Comparison of ENCODE assay signal across 22 cellular contexts in the genomic region with DNA sequence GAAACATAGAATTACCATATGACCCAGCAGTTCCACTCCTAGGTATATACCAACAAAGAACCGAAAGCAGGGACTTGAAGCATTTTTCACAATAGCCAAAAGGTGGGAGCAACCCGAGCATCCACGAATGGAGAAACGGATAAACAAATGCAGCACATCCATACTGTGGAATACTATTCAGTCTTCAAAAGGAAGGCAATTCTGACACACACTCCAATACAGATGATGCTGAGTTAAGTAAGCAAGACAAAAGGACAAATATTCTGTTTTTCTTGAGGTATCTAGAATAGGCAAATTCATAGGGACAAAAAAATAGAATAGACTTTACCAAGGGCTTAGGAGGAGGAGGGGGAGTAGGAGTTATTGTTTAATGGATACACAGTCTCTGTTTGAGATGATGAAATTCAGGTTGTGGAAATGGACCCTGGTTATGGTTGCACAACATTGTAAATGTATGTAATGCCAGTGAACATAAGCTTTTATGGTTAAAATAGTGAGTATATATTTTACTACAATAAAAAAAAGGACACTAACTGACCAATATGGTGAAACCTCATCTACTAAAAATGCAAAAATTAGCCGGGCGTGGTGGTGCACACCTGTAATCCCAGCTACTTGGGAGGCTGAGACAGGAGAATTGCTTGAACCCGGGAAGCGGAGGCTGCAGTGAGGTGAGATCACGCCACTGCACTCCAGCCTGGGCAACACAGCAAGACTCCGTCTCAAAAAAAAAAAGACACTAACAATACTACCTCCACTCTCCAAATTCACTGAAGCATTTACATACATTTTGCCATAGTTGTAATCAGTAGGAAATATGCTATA. TPM values are rescaled to one million over a fixed set of nuclear protein-coding genes. Genes with fewer than 3 reads are reported as not detected.
DNase-seq lines count a peak whose midpoint lies in the region; ATAC-seq, FAIRE-seq and TF ChIP-seq lines count a peak whose summit lies in the region.
"Had no signal": no experiment of that assay in that cellular context is flagged by ENCODE, and none has a peak within 500 bp of the region (broad histone marks: within the 10 kb centered on the region; RNA-seq: fewer than 3 reads in every experiment).

No MANE protein-coding gene starts in this region.

- no peak overlapping the region; a peak in 1 of 22 replicates for H3K9ac ChIP-seq in BLaER1 treated with 17β-estradiol and CSF1 and Interleukin-3, amounts not matched to agents 10 nM and 100 nM
- H3K9ac ChIP-seq: GM23248 had no signal

- no peak for TF ChIP-seq POLR2A in gastrocnemius medialis (IDR thresholded peaks at IDR 0.05)

- TF ChIP-seq CTCF in gastrocnemius medialis (IDR thresholded peaks at IDR 0.05 in 4 of 5, conservative IDR thresholded peaks at IDR 0.05 in 1 of 5), result no peak

- H3K27ac Mint-ChIP-seq in central memory CD8-positive, alpha-beta T cell (ENCODE audit: low read depth), result peak overlapping the region; percentile 98
- H3K27ac Mint-ChIP-seq: activated CD4-positive, alpha-beta T cell treated with anti-CD3 and anti-CD28 coated beads, Interleukin-2, amount 10 ng/mL, durations not matched to agents 24 days and 14 days; dendritic cell treated with granulocyte-macrophage colony-stimulating factor and Interleukin-4, amounts not matched to agents 40 ng/mL and 50 ng/mL, for 4 days had no signal

- peaks cover 41 to 94% (median 82%) of the 10 kb centered on the region in 10 experiments for H3K4me1 ChIP-seq in BLaER1 treated with 17β-estradiol and CSF1 and Interleukin-3, amounts not matched to agents 10 nM and 100 nM
- peaks cover 29 to 33% of the 10 kb centered on the region in 2 donors for H3K4me1 ChIP-seq in gastrocnemius medialis

- H3K27me3 Mint-ChIP-seq in central memory CD8-positive, alpha-beta T cell, result no peaks in the 10 kb centered on the region
- H3K27me3 Mint-ChIP-seq: activated CD4-positive, alpha-beta T cell treated with anti-CD3 and anti-CD28 coated beads, Interleukin-2, amount 10 ng/mL, durations not matched to agents 24 days and 14 days; dendritic cell treated with granulocyte-macrophage colony-stimulating factor and Interleukin-4, amounts not matched to agents 40 ng/mL and 50 ng/mL, for 4 days had no signal

- H3K4me1 Mint-ChIP-seq in central memory CD8-positive, alpha-beta T cell, result peaks cover 69% of the 10 kb centered on the region

- peak overlapping the region in 4 of 11 experiments; percentile 1 to 66 (median 19); a peak in 3 of 22 replicates for H3K4me2 ChIP-seq in BLaER1 treated with 17β-estradiol and CSF1 and Interleukin-3, amounts not matched to agents 10 nM and 100 nM
- H3K4me2 ChIP-seq: PC-9 had no signal

- ATAC-seq in central memory CD8-positive, alpha-beta T cell (replicated peaks; ENCODE audit: extremely low read depth, poor library complexity, severe bottlenecking), result no peak
- no peak for ATAC-seq in gastrocnemius medialis
- ATAC-seq: heart left ventricle, pancreas, right cardiac atrium had no signal

- no peaks in the 10 kb centered on the region for H3K9me3 Mint-ChIP-seq in central memory CD8-positive, alpha-beta T cell
- H3K9me3 Mint-ChIP-seq: activated CD4-positive, alpha-beta T cell treated with anti-CD3 and anti-CD28 coated beads, Interleukin-2, amount 10 ng/mL, durations not matched to agents 24 days and 14 days; dendritic cell treated with granulocyte-macrophage colony-stimulating factor and Interleukin-4, amounts not matched to agents 40 ng/mL and 50 ng/mL, for 4 days had no signal

- intact Hi-C loops in gastrocnemius medialis (cut with DNase I; ENCODE audit: low total_unique reads), result no loop called here

- no peak overlapping the region for H3K4me3 Mint-ChIP-seq in central memory CD8-positive, alpha-beta T cell
- H3K4me3 Mint-ChIP-seq: activated CD4-positive, alpha-beta T cell treated with anti-CD3 and anti-CD28 coated beads, Interleukin-2, amount 10 ng/mL, durations not matched to agents 24 days and 14 days; dendritic cell treated with granulocyte-macrophage colony-stimulating factor and Interleukin-4, amounts not matched to agents 40 ng/mL and 50 ng/mL, for 4 days had no signal

- no peak overlapping the region for H3K4me3 ChIP-seq in BLaER1 treated with 17β-estradiol and CSF1 and Interleukin-3, amounts not matched to agents 10 nM and 100 nM
- H3K4me3 ChIP-seq in gastrocnemius medialis, result no peak overlapping the region
- H3K4me3 ChIP-seq: GM23248, heart left ventricle, pancreas, PC-9, transverse colon had no signal

- in situ Hi-C loops in gastrocnemius medialis (cut with MboI; ENCODE audit: low sequenced_read_pairs in 4 of 4), result no loop called here

- peaks cover 29% of the 10 kb centered on the region for H3K36me3 Mint-ChIP-seq in central memory CD8-positive, alpha-beta T cell (ENCODE audit: insufficient read depth)

- no peaks in the 10 kb centered on the region for H3K27me3 ChIP-seq in BLaER1 treated with 17β-estradiol and CSF1 and Interleukin-3, amounts not matched to agents 10 nM and 100 nM
- no peaks in the 10 kb centered on the region for H3K27me3 ChIP-seq in gastrocnemius medialis
- H3K27me3 ChIP-seq: heart left ventricle, pancreas, transverse colon had no signal

- peaks cover 0 to 4% (median 0%) of the 10 kb centered on the region in 11 experiments; a peak in 1 of 22 replicates for H3K9me3 ChIP-seq in BLaER1 treated with 17β-estradiol and CSF1 and Interleukin-3, amounts not matched to agents 10 nM and 100 nM (replicated peaks in 1 of 11)
- H3K9me3 ChIP-seq in gastrocnemius medialis, result no peaks in the 10 kb centered on the region
- H3K9me3 ChIP-seq: heart left ventricle, pancreas, transverse colon had no signal

- FAIRE-seq in GM19239 (lab: Jason Lieb, UNC), result no peak
- FAIRE-seq: pancreas had no signal

- H3K36me3 ChIP-seq in BLaER1 treated with 17β-estradiol and CSF1 and Interleukin-3, amounts not matched to agents 10 nM and 100 nM, result peaks cover 0 to 87% (median 69%) of the 10 kb centered on the region in 11 experiments; a peak in 20 of 22 replicates
- no peaks in the 10 kb centered on the region for H3K36me3 ChIP-seq in gastrocnemius medialis
- H3K36me3 ChIP-seq: heart left ventricle, pancreas, transverse colon had no signal

- peak overlapping the region in 8 of 11 experiments; percentile 5 to 100 (median 44); a peak in 9 of 22 replicates for H3K27ac ChIP-seq in BLaER1 treated with 17β-estradiol and CSF1 and Interleukin-3, amounts not matched to agents 10 nM and 100 nM
- H3K27ac ChIP-seq in gastrocnemius medialis, result no peak overlapping the region
- H3K27ac ChIP-seq: GM23248, heart left ventricle, pancreas, PC-9, transverse colon had no signal

- DNase-seq in AML-193 (lab: John Stamatoyannopoulos, UW) (peak; percentile 73 to 77), MV-4-11 (lab: John Stamatoyannopoulos, UW) (peak; percentile 80), gastrocnemius medialis (no peak), GM19239 (ENCODE audit: insufficient read length, low spot score) (no peak), DMS53 treated with DMSO at 0.1 percent for 48 hours (lab: John Stamatoyannopoulos, UW; ENCODE audit: unreplicated experiment) (no peak), DMS153 (lab: John Stamatoyannopoulos, UW) (no peak)
- no peak for DNase-seq in central memory CD8-positive, alpha-beta T cell (ENCODE audit: low spot score in 2 of 2)
- DNase-seq: activated CD4-positive, alpha-beta T cell treated with anti-CD3 and anti-CD28 coated beads, Interleukin-2, amount 10 ng/mL, durations not matched to agents 24 days and 14 days; activated gamma-delta T cell treated with Interleukin-2 at 50 U/mL for 16 hours; GM23248; heart left ventricle; mesendoderm; NCI-H1694; NCI-H2227 treated with DMSO at 0.1 percent for 48 hours; NCI-H82; pancreas; PC-9; right cardiac atrium; SHP77; transverse colon had no signal

- H4K20me1 ChIP-seq in BLaER1 treated with 17β-estradiol and CSF1 and Interleukin-3, amounts not matched to agents 10 nM and 100 nM, result peaks cover 0 to 19% (median 6%) of the 10 kb centered on the region in 11 experiments; a peak in 8 of 22 replicates

RNA-seq across cellular contexts. Expression of a gene that starts 27.1 kb away (rescaled TPM):
- 10 to 100 TPM; 62.7 to 99.0 (median 84.5) TPM for total RNA-seq in gastrocnemius medialis

RNA-seq across cellular contexts. Expression of a gene that starts 29.1 kb away (rescaled TPM):
- total RNA-seq in gastrocnemius medialis, result 1 to 10 TPM; 2.6 to 4.9 (median 3.3) TPM

RNA-seq across cellular contexts. Expression of a gene that starts 53.6 kb away (rescaled TPM):
- total RNA-seq in gastrocnemius medialis, result 10 to 100 TPM; 32.6 to 49.8 (median 45.2) TPM

RNA-seq across cellular contexts. Expression of a gene that starts 57.0 kb away (rescaled TPM):
- 10 to 100 TPM; 27.5 to 57.5 (median 53.5) TPM for total RNA-seq in gastrocnemius medialis

Comparison
In these comparisons a context has a peak if more than half of its experiments do, and no peak if none do; other contexts are left out.
1. DNase-seq: peak in AML-193 (2 of 2) and MV-4-11 (single experiment); none in central memory CD8-positive, alpha-beta T cell (0 of 2), gastrocnemius medialis (0 of 2), GM19239 (single experiment), DMS53 treated with DMSO at 0.1 percent for 48 hours (single experiment) and DMS153 (single experiment).
2. H3K27ac ChIP-seq: peak in BLaER1 treated with 17β-estradiol and CSF1 and Interleukin-3, amounts not matched to agents 10 nM and 100 nM (8 of 11); none in gastrocnemius medialis (0 of 4).